ENCODE assay signal across 8 cellular contexts in the genomic region with DNA sequence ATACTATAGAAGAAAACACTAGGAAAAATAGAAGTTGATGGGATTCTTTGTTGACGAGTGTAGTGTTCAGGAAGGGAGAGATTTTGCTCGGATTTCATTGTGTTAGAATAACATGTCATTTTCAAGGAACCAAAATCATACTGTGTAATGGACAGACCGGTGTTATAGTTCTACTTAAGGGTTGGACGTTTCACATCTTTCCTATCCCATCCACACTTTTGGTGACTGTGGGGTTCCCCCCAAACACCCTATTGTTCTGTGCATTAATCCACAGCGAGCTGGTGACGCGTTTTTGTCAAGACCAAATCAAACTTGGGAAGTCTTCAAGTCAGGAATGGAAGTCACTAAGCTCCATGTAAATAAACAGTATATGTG. TPM values are rescaled to one million over a fixed set of nuclear protein-coding genes. Genes with fewer than 3 reads are reported as not detected.
DNase-seq lines count a peak whose midpoint lies in the region; ATAC-seq, FAIRE-seq and TF ChIP-seq lines count a peak whose summit lies in the region.

No MANE protein-coding gene starts in this region.

- H3K36me3 ChIP-seq in kidney epithelial cell (ENCODE audit: control insufficient read depth, insufficient read depth, low read length) (no peaks in the 10 kb centered on the region), testis (ENCODE audit: low read depth, missing control alignments) (no peaks in the 10 kb centered on the region)

- peaks cover 17% of the 10 kb centered on the region for H3K36me3 Mint-ChIP-seq in activated CD4-positive, alpha-beta T cell treated with anti-CD3 and anti-CD28 coated beads, Interleukin-2, amount 10 ng/mL, durations not matched to agents 7 days and 5 days (ENCODE audit: low read depth)

- H3K9me3 Mint-ChIP-seq in activated CD4-positive, alpha-beta T cell treated with anti-CD3 and anti-CD28 coated beads, Interleukin-2, amount 10 ng/mL, durations not matched to agents 7 days and 5 days, result peaks cover 8% of the 10 kb centered on the region

- H3K4me1 ChIP-seq in testis, result no peaks in the 10 kb centered on the region

- peaks cover 26% of the 10 kb centered on the region for H3K27me3 Mint-ChIP-seq in activated CD4-positive, alpha-beta T cell treated with anti-CD3 and anti-CD28 coated beads, Interleukin-2, amount 10 ng/mL, durations not matched to agents 7 days and 5 days

- peaks cover 38% of the 10 kb centered on the region for H3K4me1 Mint-ChIP-seq in activated CD4-positive, alpha-beta T cell treated with anti-CD3 and anti-CD28 coated beads, Interleukin-2, amount 10 ng/mL, durations not matched to agents 7 days and 5 days

- TF ChIP-seq POLR2A in testis (IDR thresholded peaks at IDR 0.05), result no peak

- H3K4me3 Mint-ChIP-seq in activated CD4-positive, alpha-beta T cell treated with anti-CD3 and anti-CD28 coated beads, Interleukin-2, amount 10 ng/mL, durations not matched to agents 7 days and 5 days, result peak overlapping the region; percentile 59

- no peaks in the 10 kb centered on the region for H3K9me3 ChIP-seq in testis

- no peak overlapping the region for H3K27ac Mint-ChIP-seq in activated CD4-positive, alpha-beta T cell treated with anti-CD3 and anti-CD28 coated beads, Interleukin-2, amount 10 ng/mL, durations not matched to agents 7 days and 5 days

- FAIRE-seq in GM19239 (lab: Jason Lieb, UNC), result no peak

- CTCF ChIA-PET in activated CD4-positive, alpha-beta T cell treated with anti-CD3 and anti-CD28 coated beads, Interleukin-2, amount 10 ng/mL, durations not matched to agents 7 days and 5 days (lab: Charles Lee), result interaction anchor here (1.2 to 1.7 kb wide), 2 partner anchors 14 kb away, joined by 3 to 5 read pairs; no protein-coding TSS in a partner anchor

- ATAC-seq in HG02759 (IDR thresholded peaks at IDR 0.05; ENCODE audit: unreplicated experiment), result no peak

- H3K4me3 ChIP-seq in astrocyte of the cerebellum (ENCODE audit: low read depth, low read length) (peak overlapping the region; percentile 57), kidney epithelial cell (ENCODE audit: low read depth, low read length) (peak overlapping the region; percentile 70), testis (peak overlapping the region; percentile 62 to 66)

- 31 to 33% methylated on average over 7 of the region's 7 CpGs for WGBS in testis, 2 donors

- H3K27ac ChIP-seq in testis, result peak overlapping the region; percentile 70 to 79

- TF ChIP-seq CTCF in astrocyte of the cerebellum (IDR thresholded peaks at IDR 0.05; ENCODE audit: low read depth, low read length, missing control alignments) (no peak), kidney epithelial cell (IDR thresholded peaks at IDR 0.05; ENCODE audit: insufficient read depth, low read length, poor library complexity, severe bottlenecking) (no peak), testis (IDR thresholded peaks at IDR 0.05) (no peak)

- H3K27me3 ChIP-seq in kidney epithelial cell (ENCODE audit: control insufficient read depth, insufficient read depth, low read length) (peaks cover 7% of the 10 kb centered on the region), testis (no peaks in the 10 kb centered on the region)

- POLR2A ChIA-PET in activated CD4-positive, alpha-beta T cell treated with anti-CD3 and anti-CD28 coated beads, Interleukin-2, amount 10 ng/mL, durations not matched to agents 7 days and 5 days (lab: Charles Lee), result no interaction called here

- in situ Hi-C loops in astrocyte of the cerebellum (cut with HindIII; ENCODE audit: low sequenced_read_pairs), result no loop called here

- intact Hi-C loops in testis (cut with DNase I; ENCODE audit: low total_unique reads), result no loop called here

- DNase-seq in activated CD4-positive, alpha-beta T cell treated with anti-CD3 and anti-CD28 coated beads, Interleukin-2, amount 10 ng/mL, durations not matched to agents 7 days and 5 days, result no peak
- DNase-seq in activated CD4-positive, alpha-beta T cell treated with anti-CD3 and anti-CD28 coated beads for 1 hour, result no peak
- DNase-seq in astrocyte of the cerebellum (ENCODE audit: low read depth), result no peak
- no peak for DNase-seq in kidney epithelial cell (ENCODE audit: low read depth)
- DNase-seq in testis, result no peak
- no peak for DNase-seq in dedifferentiated amniotic fluid mesenchymal stem cell (ENCODE audit: extremely low spot score)
- DNase-seq in GM19239 (ENCODE audit: insufficient read length, low spot score), result no peak

RNA-seq across cellular contexts. Expression of gene TRIM27, which starts 43.3 kb away (rescaled TPM):
- 10 to 100 TPM; 63.1 to 66.6 TPM for total RNA-seq in activated CD4-positive, alpha-beta T cell treated with anti-CD3 and anti-CD28 coated beads, Interleukin-2, amount 10 ng/mL, durations not matched to agents 7 days and 5 days
- 101 and 119 TPM in 2 replicates for total RNA-seq in kidney epithelial cell
- total RNA-seq in testis, result 10 to 100 TPM; 61.4 to 81.2 TPM
- polyA plus RNA-seq in testis (ENCODE audit: insufficient read depth, low read depth, low replicate concordance), result 29.8 TPM
